ENCODE assay signal across 1 cellular context in the genomic region with DNA sequence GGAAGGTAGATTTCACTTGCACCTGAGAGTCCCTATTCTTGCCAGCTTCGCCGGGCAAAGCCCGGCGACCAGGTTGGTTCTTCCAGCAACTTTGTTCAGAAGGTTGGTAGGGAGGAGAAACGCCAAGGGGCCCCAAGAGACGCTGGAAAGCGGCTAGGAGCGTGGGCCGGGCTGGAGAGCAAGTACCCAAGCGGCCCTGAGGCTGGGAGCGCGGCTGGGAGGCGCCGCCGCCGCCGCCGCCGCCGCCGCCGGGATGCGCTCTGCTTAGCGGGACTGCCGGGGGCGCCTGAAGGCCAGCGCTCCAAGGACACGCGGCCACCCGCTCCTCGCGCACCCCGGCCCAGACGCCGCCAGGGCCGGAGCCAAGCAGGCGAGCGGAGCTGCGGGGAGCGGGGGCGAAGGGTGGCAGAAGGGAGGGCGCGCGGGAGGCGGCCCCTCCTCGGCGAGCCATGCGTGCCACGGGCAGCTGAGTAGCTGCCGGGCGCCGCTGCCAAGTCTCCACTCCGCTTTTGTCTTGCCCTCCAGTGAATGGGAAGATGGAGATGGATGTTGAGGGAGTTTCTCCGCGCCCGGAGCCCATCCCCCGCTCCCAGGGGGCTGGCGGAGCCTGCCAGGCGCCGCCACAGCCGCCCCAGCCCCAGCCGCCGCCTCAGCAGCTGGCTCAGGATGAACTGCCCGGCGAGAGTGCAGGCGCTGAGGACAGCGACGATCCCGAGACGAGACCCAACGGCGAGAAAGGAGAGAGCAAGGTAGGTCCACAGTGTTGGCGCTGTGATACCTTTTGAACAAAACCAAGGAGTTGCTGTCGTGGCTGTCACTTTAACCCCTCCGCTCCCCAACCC.
TF ChIP-seq lines count a peak whose summit lies in the region.

No MANE protein-coding gene starts in this region.

TF ChIP-seq in GM23338, 12 proteins besides CTCF, POLR2A, EP300 and RAD21 (continued from another document):
- TF ChIP-seq REST (IDR thresholded peaks at IDR 0.05; ENCODE audit: unreplicated experiment) (no peak), EZH2 (IDR thresholded peaks at IDR 0.05; ENCODE audit: low read depth, unreplicated experiment) (no peak), ZNF462 (CRISPR knock-in tag; IDR thresholded peaks at IDR 0.05) (no peak)
TF ChIP-seq in GM23338: peak in this region for 0.
